In the genomic region with DNA sequence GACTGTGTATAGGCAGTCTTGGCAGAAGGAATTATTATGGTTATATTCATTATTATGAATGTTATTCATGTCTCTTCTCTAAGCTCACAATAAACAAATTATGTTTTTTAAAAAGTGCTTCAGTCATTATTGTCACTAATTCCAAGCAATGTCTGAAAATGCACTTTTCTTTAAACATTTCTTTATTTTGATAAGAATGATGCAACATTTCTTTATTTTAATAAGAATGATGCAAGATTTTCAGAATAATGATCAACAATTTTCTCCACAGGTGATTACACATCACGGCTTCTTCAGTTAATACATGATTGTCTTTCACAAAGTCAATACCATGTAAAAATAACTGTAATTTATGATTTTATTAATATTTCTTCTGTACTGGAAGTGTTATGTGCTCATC, we compare ENCODE assay signal across 9 cellular contexts. TPM values are rescaled to one million over a fixed set of nuclear protein-coding genes. Genes with fewer than 3 reads are reported as not detected.
"Had no signal": no experiment of that assay in that cellular context is flagged by ENCODE, and none has a peak within 500 bp of the region (broad histone marks: within the 10 kb centered on the region; RNA-seq: fewer than 3 reads in every experiment).

No MANE protein-coding gene starts in this region.

- H3K4me3 ChIP-seq: GM23338 had no signal

- H3K4me2 ChIP-seq: GM23338, KMS-11 had no signal

- DNase-seq: H9, HCEC 1CT, IMR-90, KBM-7 had no signal

- H2AFZ ChIP-seq: GM23338 had no signal

- ATAC-seq: GM23338 had no signal

- FAIRE-seq: H1, H54 had no signal

- H3K27ac ChIP-seq: KMS-11 had no signal

- H3K9ac ChIP-seq: KMS-11 had no signal

RNA-seq across cellular contexts. Expression of gene MAGEA4, which starts 22.7 kb away (rescaled TPM):
- total RNA-seq: HT1080, IMR-90 had no signal
- polyA plus RNA-seq: IMR-90 had no signal
